Comparison of ENCODE assay signal across 1 cellular context in genomic region chr1:37999434-38000232, GRCh38.
TF ChIP-seq lines count a peak whose summit lies in the region.

No MANE protein-coding gene starts in this region.

TF ChIP-seq in neural cell, 6 proteins besides CTCF, POLR2A, EP300 and RAD21 (continued from another document):
- TF ChIP-seq REST (IDR thresholded peaks at IDR 0.05; ENCODE audit: borderline replicate concordance): no peak
- no peak for TF ChIP-seq SMC3 (conservative IDR thresholded peaks at IDR 0.05; ENCODE audit: poor library complexity)
- no peak for TF ChIP-seq POLR2AphosphoS5 (IDR thresholded peaks at IDR 0.05)
- no peak for TF ChIP-seq TAF1 (IDR thresholded peaks at IDR 0.05; ENCODE audit: low read depth)
- no peak for TF ChIP-seq MXI1 (conservative IDR thresholded peaks at IDR 0.05; ENCODE audit: poor library complexity, severe bottlenecking)
TF ChIP-seq in neural cell: peak in this region for 0.
